Comparison of ENCODE assay signal across 1 cellular context in the genomic region with DNA sequence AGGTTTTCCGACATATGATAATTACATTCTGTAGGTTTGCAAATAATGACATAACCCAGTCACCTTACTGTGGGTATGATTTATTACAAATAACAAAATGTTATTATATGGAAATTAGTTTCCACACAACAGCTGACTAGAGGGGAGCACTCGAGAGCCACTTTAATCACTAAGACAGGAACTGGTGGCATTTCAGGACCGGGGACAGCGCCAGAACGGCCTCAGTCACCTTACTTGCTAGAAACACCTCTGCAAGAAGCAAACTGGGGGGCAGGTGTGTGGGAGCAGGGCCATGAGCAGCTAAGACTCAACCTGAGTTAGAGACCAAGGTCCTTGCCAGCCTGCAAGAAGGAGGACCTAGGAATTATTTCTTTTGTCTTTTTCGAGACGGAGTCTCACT.
TF ChIP-seq lines count a peak whose summit lies in the region.

No MANE protein-coding gene starts in this region.

TF ChIP-seq in K562, 482 proteins besides CTCF, POLR2A, EP300 and RAD21 (continued from another document):
- TF ChIP-seq, protein P1, sequence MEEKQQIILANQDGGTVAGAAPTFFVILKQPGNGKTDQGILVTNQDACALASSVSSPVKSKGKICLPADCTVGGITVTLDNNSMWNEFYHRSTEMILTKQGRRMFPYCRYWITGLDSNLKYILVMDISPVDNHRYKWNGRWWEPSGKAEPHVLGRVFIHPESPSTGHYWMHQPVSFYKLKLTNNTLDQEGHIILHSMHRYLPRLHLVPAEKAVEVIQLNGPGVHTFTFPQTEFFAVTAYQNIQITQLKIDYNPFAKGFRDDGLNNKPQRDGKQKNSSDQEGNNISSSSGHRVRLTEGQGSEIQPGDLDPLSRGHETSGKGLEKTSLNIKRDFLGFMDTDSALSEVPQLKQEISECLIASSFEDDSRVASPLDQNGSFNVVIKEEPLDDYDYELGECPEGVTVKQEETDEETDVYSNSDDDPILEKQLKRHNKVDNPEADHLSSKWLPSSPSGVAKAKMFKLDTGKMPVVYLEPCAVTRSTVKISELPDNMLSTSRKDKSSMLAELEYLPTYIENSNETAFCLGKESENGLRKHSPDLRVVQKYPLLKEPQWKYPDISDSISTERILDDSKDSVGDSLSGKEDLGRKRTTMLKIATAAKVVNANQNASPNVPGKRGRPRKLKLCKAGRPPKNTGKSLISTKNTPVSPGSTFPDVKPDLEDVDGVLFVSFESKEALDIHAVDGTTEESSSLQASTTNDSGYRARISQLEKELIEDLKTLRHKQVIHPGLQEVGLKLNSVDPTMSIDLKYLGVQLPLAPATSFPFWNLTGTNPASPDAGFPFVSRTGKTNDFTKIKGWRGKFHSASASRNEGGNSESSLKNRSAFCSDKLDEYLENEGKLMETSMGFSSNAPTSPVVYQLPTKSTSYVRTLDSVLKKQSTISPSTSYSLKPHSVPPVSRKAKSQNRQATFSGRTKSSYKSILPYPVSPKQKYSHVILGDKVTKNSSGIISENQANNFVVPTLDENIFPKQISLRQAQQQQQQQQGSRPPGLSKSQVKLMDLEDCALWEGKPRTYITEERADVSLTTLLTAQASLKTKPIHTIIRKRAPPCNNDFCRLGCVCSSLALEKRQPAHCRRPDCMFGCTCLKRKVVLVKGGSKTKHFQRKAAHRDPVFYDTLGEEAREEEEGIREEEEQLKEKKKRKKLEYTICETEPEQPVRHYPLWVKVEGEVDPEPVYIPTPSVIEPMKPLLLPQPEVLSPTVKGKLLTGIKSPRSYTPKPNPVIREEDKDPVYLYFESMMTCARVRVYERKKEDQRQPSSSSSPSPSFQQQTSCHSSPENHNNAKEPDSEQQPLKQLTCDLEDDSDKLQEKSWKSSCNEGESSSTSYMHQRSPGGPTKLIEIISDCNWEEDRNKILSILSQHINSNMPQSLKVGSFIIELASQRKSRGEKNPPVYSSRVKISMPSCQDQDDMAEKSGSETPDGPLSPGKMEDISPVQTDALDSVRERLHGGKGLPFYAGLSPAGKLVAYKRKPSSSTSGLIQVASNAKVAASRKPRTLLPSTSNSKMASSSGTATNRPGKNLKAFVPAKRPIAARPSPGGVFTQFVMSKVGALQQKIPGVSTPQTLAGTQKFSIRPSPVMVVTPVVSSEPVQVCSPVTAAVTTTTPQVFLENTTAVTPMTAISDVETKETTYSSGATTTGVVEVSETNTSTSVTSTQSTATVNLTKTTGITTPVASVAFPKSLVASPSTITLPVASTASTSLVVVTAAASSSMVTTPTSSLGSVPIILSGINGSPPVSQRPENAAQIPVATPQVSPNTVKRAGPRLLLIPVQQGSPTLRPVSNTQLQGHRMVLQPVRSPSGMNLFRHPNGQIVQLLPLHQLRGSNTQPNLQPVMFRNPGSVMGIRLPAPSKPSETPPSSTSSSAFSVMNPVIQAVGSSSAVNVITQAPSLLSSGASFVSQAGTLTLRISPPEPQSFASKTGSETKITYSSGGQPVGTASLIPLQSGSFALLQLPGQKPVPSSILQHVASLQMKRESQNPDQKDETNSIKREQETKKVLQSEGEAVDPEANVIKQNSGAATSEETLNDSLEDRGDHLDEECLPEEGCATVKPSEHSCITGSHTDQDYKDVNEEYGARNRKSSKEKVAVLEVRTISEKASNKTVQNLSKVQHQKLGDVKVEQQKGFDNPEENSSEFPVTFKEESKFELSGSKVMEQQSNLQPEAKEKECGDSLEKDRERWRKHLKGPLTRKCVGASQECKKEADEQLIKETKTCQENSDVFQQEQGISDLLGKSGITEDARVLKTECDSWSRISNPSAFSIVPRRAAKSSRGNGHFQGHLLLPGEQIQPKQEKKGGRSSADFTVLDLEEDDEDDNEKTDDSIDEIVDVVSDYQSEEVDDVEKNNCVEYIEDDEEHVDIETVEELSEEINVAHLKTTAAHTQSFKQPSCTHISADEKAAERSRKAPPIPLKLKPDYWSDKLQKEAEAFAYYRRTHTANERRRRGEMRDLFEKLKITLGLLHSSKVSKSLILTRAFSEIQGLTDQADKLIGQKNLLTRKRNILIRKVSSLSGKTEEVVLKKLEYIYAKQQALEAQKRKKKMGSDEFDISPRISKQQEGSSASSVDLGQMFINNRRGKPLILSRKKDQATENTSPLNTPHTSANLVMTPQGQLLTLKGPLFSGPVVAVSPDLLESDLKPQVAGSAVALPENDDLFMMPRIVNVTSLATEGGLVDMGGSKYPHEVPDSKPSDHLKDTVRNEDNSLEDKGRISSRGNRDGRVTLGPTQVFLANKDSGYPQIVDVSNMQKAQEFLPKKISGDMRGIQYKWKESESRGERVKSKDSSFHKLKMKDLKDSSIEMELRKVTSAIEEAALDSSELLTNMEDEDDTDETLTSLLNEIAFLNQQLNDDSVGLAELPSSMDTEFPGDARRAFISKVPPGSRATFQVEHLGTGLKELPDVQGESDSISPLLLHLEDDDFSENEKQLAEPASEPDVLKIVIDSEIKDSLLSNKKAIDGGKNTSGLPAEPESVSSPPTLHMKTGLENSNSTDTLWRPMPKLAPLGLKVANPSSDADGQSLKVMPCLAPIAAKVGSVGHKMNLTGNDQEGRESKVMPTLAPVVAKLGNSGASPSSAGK (IDR thresholded peaks at IDR 0.05) = no peak
- TF ChIP-seq TEAD1 (CRISPR knock-in tag; IDR thresholded peaks at IDR 0.05) (peak in 1 of 2 experiments; percentile 41; a peak in 1 of 4 replicates), ZNF695 (CRISPR knock-in tag; IDR thresholded peaks at IDR 0.05) (no peak), NELFE (IDR thresholded peaks at IDR 0.05; ENCODE audit: insufficient read depth, insufficient read length) (no peak), TBL1XR1 (IDR thresholded peaks at IDR 0.05; ENCODE audit: low read length in 2 of 2) (no peak), ZNF41 (CRISPR knock-in tag; conservative IDR thresholded peaks at IDR 0.05) (no peak), CXXC5 (CRISPR knock-in tag; IDR thresholded peaks at IDR 0.05) (0 out of 2 replicates have a peak, but pooled peaks have one; percentile 14), EHMT2 (IDR thresholded peaks at IDR 0.05) (peak; percentile 95), SPI1 (IDR thresholded peaks at IDR 0.05; ENCODE audit: borderline replicate concordance, low read depth, low read length) (peak; percentile 16; the same call in 1 of the 2 replicates)
- TF ChIP-seq, protein P2, sequence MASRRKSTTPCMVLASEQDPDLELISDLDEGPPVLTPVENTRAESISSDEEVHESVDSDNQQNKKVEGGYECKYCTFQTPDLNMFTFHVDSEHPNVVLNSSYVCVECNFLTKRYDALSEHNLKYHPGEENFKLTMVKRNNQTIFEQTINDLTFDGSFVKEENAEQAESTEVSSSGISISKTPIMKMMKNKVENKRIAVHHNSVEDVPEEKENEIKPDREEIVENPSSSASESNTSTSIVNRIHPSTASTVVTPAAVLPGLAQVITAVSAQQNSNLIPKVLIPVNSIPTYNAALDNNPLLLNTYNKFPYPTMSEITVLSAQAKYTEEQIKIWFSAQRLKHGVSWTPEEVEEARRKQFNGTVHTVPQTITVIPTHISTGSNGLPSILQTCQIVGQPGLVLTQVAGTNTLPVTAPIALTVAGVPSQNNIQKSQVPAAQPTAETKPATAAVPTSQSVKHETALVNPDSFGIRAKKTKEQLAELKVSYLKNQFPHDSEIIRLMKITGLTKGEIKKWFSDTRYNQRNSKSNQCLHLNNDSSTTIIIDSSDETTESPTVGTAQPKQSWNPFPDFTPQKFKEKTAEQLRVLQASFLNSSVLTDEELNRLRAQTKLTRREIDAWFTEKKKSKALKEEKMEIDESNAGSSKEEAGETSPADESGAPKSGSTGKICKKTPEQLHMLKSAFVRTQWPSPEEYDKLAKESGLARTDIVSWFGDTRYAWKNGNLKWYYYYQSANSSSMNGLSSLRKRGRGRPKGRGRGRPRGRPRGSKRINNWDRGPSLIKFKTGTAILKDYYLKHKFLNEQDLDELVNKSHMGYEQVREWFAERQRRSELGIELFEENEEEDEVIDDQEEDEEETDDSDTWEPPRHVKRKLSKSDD (conservative IDR thresholded peaks at IDR 0.05; ENCODE audit: low read length) = no peak
- TF ChIP-seq, protein P3, sequence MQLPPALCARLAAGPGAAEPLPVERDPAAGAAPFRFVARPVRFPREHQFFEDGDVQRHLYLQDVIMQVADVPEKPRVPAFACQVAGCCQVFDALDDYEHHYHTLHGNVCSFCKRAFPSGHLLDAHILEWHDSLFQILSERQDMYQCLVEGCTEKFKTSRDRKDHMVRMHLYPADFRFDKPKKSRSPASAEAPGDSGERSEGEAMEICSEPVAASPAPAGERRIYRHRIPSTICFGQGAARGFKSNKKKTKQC (CRISPR knock-in tag; IDR thresholded peaks at IDR 0.05) = peak; percentile 70; the same call in 1 of the 2 replicates
- TF ChIP-seq, protein P4, sequence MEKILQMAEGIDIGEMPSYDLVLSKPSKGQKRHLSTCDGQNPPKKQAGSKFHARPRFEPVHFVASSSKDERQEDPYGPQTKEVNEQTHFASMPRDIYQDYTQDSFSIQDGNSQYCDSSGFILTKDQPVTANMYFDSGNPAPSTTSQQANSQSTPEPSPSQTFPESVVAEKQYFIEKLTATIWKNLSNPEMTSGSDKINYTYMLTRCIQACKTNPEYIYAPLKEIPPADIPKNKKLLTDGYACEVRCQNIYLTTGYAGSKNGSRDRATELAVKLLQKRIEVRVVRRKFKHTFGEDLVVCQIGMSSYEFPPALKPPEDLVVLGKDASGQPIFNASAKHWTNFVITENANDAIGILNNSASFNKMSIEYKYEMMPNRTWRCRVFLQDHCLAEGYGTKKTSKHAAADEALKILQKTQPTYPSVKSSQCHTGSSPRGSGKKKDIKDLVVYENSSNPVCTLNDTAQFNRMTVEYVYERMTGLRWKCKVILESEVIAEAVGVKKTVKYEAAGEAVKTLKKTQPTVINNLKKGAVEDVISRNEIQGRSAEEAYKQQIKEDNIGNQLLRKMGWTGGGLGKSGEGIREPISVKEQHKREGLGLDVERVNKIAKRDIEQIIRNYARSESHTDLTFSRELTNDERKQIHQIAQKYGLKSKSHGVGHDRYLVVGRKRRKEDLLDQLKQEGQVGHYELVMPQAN (IDR thresholded peaks at IDR 0.05; ENCODE audit: borderline replicate concordance) = no peak
- TF ChIP-seq, protein P5, sequence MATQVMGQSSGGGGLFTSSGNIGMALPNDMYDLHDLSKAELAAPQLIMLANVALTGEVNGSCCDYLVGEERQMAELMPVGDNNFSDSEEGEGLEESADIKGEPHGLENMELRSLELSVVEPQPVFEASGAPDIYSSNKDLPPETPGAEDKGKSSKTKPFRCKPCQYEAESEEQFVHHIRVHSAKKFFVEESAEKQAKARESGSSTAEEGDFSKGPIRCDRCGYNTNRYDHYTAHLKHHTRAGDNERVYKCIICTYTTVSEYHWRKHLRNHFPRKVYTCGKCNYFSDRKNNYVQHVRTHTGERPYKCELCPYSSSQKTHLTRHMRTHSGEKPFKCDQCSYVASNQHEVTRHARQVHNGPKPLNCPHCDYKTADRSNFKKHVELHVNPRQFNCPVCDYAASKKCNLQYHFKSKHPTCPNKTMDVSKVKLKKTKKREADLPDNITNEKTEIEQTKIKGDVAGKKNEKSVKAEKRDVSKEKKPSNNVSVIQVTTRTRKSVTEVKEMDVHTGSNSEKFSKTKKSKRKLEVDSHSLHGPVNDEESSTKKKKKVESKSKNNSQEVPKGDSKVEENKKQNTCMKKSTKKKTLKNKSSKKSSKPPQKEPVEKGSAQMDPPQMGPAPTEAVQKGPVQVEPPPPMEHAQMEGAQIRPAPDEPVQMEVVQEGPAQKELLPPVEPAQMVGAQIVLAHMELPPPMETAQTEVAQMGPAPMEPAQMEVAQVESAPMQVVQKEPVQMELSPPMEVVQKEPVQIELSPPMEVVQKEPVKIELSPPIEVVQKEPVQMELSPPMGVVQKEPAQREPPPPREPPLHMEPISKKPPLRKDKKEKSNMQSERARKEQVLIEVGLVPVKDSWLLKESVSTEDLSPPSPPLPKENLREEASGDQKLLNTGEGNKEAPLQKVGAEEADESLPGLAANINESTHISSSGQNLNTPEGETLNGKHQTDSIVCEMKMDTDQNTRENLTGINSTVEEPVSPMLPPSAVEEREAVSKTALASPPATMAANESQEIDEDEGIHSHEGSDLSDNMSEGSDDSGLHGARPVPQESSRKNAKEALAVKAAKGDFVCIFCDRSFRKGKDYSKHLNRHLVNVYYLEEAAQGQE (CRISPR knock-in tag; IDR thresholded peaks at IDR 0.05; ENCODE audit: low read depth) = peak; percentile 95
